Comparison of ENCODE assay signal across 8 cellular contexts in genomic region chr2:178452334-178452733, GRCh38. TPM values are rescaled to one million over a fixed set of nuclear protein-coding genes. Genes with fewer than 3 reads are reported as not detected.
DNase-seq lines count a peak whose midpoint lies in the region; ATAC-seq and TF ChIP-seq lines count a peak whose summit lies in the region.

No MANE protein-coding gene starts in this region.

- DNase-seq in left ventricle myocardium inferior (no peak), cardiac septum (ENCODE audit: low spot score) (no peak), WERI-Rb-1 (no peak), uterus (no peak), cerebellum (ENCODE audit: low spot score) (no peak), NCI-H187 treated with DMSO at 0.1 percent for 48 hours (lab: John Stamatoyannopoulos, UW) (no peak)
- DNase-seq in naive thymus-derived CD8-positive, alpha-beta T cell = no peak

- TF ChIP-seq POLR2A in uterus (IDR thresholded peaks at IDR 0.05) = no peak

- peaks cover 13 to 36% (median 30%) of the 10 kb centered on the region in 4 donors for H3K4me1 Mint-ChIP-seq in naive thymus-derived CD8-positive, alpha-beta T cell

- H3K4me1 ChIP-seq in left ventricle myocardium inferior (peaks cover 44% of the 10 kb centered on the region), uterus (no peaks in the 10 kb centered on the region)

- intact Hi-C loops in left ventricle myocardium inferior (cut with micrococcal nuclease) = no loop called here
- intact Hi-C loops in cardiac septum (cut with DNase I) = no loop called here
- intact Hi-C loops in uterus (cut with DNase I; ENCODE audit: low total_unique reads) = no loop called here

- peak overlapping the region; percentile 52 to 94 (median 83) for H3K4me3 Mint-ChIP-seq in naive thymus-derived CD8-positive, alpha-beta T cell

- TF ChIP-seq CTCF in left ventricle myocardium inferior (IDR thresholded peaks at IDR 0.05; ENCODE audit: borderline replicate concordance) = no peak
- TF ChIP-seq CTCF in WERI-Rb-1 (IDR thresholded peaks at IDR 0.05; ENCODE audit: low read depth, low read length) = no peak
- TF ChIP-seq CTCF in uterus (IDR thresholded peaks at IDR 0.05) = no peak

- no peaks in the 10 kb centered on the region for H3K27me3 ChIP-seq in left ventricle myocardium inferior (ENCODE audit: low read depth)
- no peaks in the 10 kb centered on the region for H3K27me3 ChIP-seq in WERI-Rb-1 (ENCODE audit: insufficient read depth, low read depth, severe bottlenecking)
- no peaks in the 10 kb centered on the region for H3K27me3 ChIP-seq in uterus

- H3K27ac ChIP-seq in left ventricle myocardium inferior (replicated peaks) (no peak overlapping the region), WERI-Rb-1 (peak overlapping the region; percentile 99), uterus (peak overlapping the region; percentile 97 to 98)

- no peaks in the 10 kb centered on the region for H3K27me3 Mint-ChIP-seq in naive thymus-derived CD8-positive, alpha-beta T cell

- H3K4me3 ChIP-seq in left ventricle myocardium inferior (peak overlapping the region; percentile 91), WERI-Rb-1 (ENCODE audit: low read depth, low read length) (peak overlapping the region; percentile 73; the same call in 1 of the 2 replicates), uterus (no peak overlapping the region)

- H3K9me3 Mint-ChIP-seq in naive thymus-derived CD8-positive, alpha-beta T cell = no peaks in the 10 kb centered on the region

- H3K9me3 ChIP-seq in left ventricle myocardium inferior (replicated peaks) (no peaks in the 10 kb centered on the region), WERI-Rb-1 (ENCODE audit: severe bottlenecking) (no peaks in the 10 kb centered on the region), uterus (no peaks in the 10 kb centered on the region)

- ATAC-seq in naive thymus-derived CD8-positive, alpha-beta T cell = no peak
- ATAC-seq in HG03039 (IDR thresholded peaks at IDR 0.05; ENCODE audit: unreplicated experiment) = no peak

- POLR2A ChIA-PET in naive thymus-derived CD8-positive, alpha-beta T cell (lab: Charles Lee) = no interaction called here

- H3K27ac Mint-ChIP-seq in naive thymus-derived CD8-positive, alpha-beta T cell = peak overlapping the region in 3 of 10 donors; percentile 14 to 89 (median 57)

- peaks cover 0 to 14% (median 6%) of the 10 kb centered on the region in 3 donors for H3K36me3 Mint-ChIP-seq in naive thymus-derived CD8-positive, alpha-beta T cell

- H3K36me3 ChIP-seq in left ventricle myocardium inferior = peaks cover 9% of the 10 kb centered on the region
- peaks cover 29% of the 10 kb centered on the region for H3K36me3 ChIP-seq in WERI-Rb-1
- H3K36me3 ChIP-seq in uterus = no peaks in the 10 kb centered on the region

RNA-seq across cellular contexts. Expression of gene PJVK, which starts 1.2 kb away (rescaled TPM):
- 0.91 TPM for total RNA-seq in left ventricle myocardium inferior
- 1.6 TPM for total RNA-seq in cardiac septum
- total RNA-seq in naive thymus-derived CD8-positive, alpha-beta T cell = 1 to 10 TPM; 4.2 to 4.5 TPM
- polyA plus RNA-seq in naive thymus-derived CD8-positive, alpha-beta T cell = 1 to 10 TPM in 1 of 3 donors, under 1 TPM in 2; 0.38 to 1.6 (median 0.44) TPM
- 1 to 10 TPM in 3 of 4 donors, not detected in 1; 3.8 to 9.4 (median 7.5) TPM for total RNA-seq in uterus
- 3.3 TPM for total RNA-seq in cerebellum

RNA-seq across cellular contexts. Expression of gene PRKRA, which starts 1.4 kb away (rescaled TPM):
- total RNA-seq in left ventricle myocardium inferior (48.7 TPM), cardiac septum (46.7 TPM), uterus (100 to 1,000 TPM in 1 of 4 donors, 10 to 100 TPM in 3; 42.1 to 132 (median 68.8) TPM), cerebellum (83.1 TPM)
- total RNA-seq in naive thymus-derived CD8-positive, alpha-beta T cell = 10 to 100 TPM; 66.1 to 74.8 TPM
- polyA plus RNA-seq in naive thymus-derived CD8-positive, alpha-beta T cell = 10 to 100 TPM; 57.4 to 66.5 (median 61.6) TPM

RNA-seq across cellular contexts. Expression of gene FKBP7, which starts 26.1 kb away (rescaled TPM):
- 10.8 TPM for total RNA-seq in left ventricle myocardium inferior
- 6.5 TPM for total RNA-seq in cardiac septum
- 1 to 10 TPM; 1.5 to 2.4 TPM for total RNA-seq in naive thymus-derived CD8-positive, alpha-beta T cell
- polyA plus RNA-seq in naive thymus-derived CD8-positive, alpha-beta T cell = 1 to 10 TPM; 2.9 to 7.0 (median 3.9) TPM
- 10 to 100 TPM in 3 of 4 donors, 1 to 10 TPM in 1; 5.4 to 87.2 (median 27.0) TPM for total RNA-seq in uterus
- total RNA-seq in cerebellum = 12.6 TPM

RNA-seq across cellular contexts. Expression of gene PLEKHA3, which starts 27.9 kb away (rescaled TPM):
- total RNA-seq in left ventricle myocardium inferior (41.4 TPM), cardiac septum (44.3 TPM), uterus (10 to 100 TPM in 3 of 4 donors, 1 to 10 TPM in 1; 9.1 to 45.5 (median 14.2) TPM), cerebellum (15.2 TPM)
- total RNA-seq in naive thymus-derived CD8-positive, alpha-beta T cell = 10 to 100 TPM; 39.5 to 40.6 TPM
- 10 to 100 TPM; 18.4 to 24.6 (median 24.4) TPM for polyA plus RNA-seq in naive thymus-derived CD8-positive, alpha-beta T cell

Comparison
In these comparisons a context has a peak if more than half of its experiments do, and no peak if none do; other contexts are left out.
1. H3K4me3 ChIP-seq: peak in left ventricle myocardium inferior (single experiment) and WERI-Rb-1 (single experiment); none in uterus (0 of 2).